13 cellular contexts compared by ENCODE assay signal in genomic region chr15:36075333-36075732, GRCh38.
"Had no signal": no experiment of that assay in that cellular context is flagged by ENCODE, and none has a peak within 500 bp of the region (broad histone marks: within the 10 kb centered on the region; RNA-seq: fewer than 3 reads in every experiment).

No MANE protein-coding gene starts in this region.

- H3K27ac Mint-ChIP-seq: activated CD4-positive, alpha-beta T cell treated with anti-CD3 and anti-CD28 coated beads for 36 hours; activated CD8-positive, alpha-beta T cell treated with anti-CD3 and anti-CD28 coated beads for 36 hours; immature natural killer cell; mesothelial cell of epicardium had no signal

- H3K27me3 Mint-ChIP-seq: activated CD8-positive, alpha-beta T cell treated with anti-CD3 and anti-CD28 coated beads for 36 hours had no signal

- H3K4me1 Mint-ChIP-seq: activated CD4-positive, alpha-beta T cell treated with anti-CD3 and anti-CD28 coated beads for 36 hours; immature natural killer cell had no signal

- H3K36me3 Mint-ChIP-seq: mesothelial cell of epicardium had no signal

- DNase-seq: activated CD4-positive, alpha-beta T cell treated with anti-CD3 and anti-CD28 coated beads for 36 hours; activated CD8-positive, alpha-beta memory T cell treated with anti-CD3 and anti-CD28 coated beads, Interleukin-2, amount 50 U/mL, for 4 hours; activated CD8-positive, alpha-beta T cell treated with anti-CD3 and anti-CD28 coated beads for 36 hours; activated naive CD4-positive, alpha-beta T cell; esophagus squamous epithelium; glutamatergic neuron; immature natural killer cell; lower lobe of right lung; stimulated activated CD4-positive, alpha-beta T cell treated with anti-CD3 and anti-CD28 coated beads, Interleukin-15, amount 100 ng/mL, for 24 hours; stimulated activated CD4-positive, alpha-beta T cell treated with anti-CD3 and anti-CD28 coated beads, Interleukin-4, amount 100 ng/mL, for 4 hours; stomach; WERI-Rb-1 had no signal

- ATAC-seq: activated CD4-positive, alpha-beta T cell treated with anti-CD3 and anti-CD28 coated beads for 36 hours; activated CD8-positive, alpha-beta T cell treated with anti-CD3 and anti-CD28 coated beads for 36 hours; lower lobe of right lung had no signal

- H3K4me3 Mint-ChIP-seq: activated CD4-positive, alpha-beta T cell treated with anti-CD3 and anti-CD28 coated beads for 36 hours; activated CD8-positive, alpha-beta T cell treated with anti-CD3 and anti-CD28 coated beads for 36 hours; immature natural killer cell; mesothelial cell of epicardium had no signal
